In the genomic region with DNA sequence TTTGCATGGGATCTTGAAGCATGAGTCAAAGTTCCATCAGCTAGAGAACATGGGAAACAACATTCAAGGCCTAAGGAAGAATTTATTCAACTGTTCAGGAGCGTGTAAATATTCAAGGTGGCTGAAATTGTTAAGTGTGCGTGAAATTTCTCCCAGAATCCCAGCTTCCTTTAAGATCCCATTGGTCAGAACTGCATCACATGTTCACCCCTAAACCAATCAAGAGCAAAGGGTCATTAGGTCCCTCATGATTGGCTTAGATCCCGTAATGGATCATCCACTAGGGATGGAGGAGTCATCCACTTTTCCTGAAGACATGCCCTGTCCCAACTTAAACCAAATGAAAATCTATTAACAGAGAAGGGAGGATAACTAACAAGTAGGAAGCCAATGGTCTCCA, we compare ENCODE assay signal across 28 cellular contexts.
"Had no signal": no experiment of that assay in that cellular context is flagged by ENCODE, and none has a peak within 500 bp of the region (broad histone marks: within the 10 kb centered on the region; RNA-seq: fewer than 3 reads in every experiment).

No MANE protein-coding gene starts in this region.

- H3K36me3 ChIP-seq: colonic mucosa, esophagus muscularis mucosa, esophagus squamous epithelium, gastrocnemius medialis, gastroesophageal sphincter, heart left ventricle, heart right ventricle had no signal

- DNase-seq: colonic mucosa; cortex of kidney; dermis blood vessel endothelial cell; dorsolateral prefrontal cortex; effector CD4-positive, alpha-beta T cell; effector CD8-positive, alpha-beta T cell; effector memory CD4-positive, alpha-beta T cell; effector memory CD8-positive, alpha-beta T cell; endodermal cell; erythroblast; esophagus squamous epithelium; foreskin fibroblast; foreskin keratinocyte; foreskin melanocyte; gastrocnemius medialis; glutamatergic neuron; head of caudate nucleus; heart left ventricle; heart right ventricle had no signal

- H3K4me1 ChIP-seq: colonic mucosa, esophagus muscularis mucosa, esophagus squamous epithelium, foreskin keratinocyte, gastrocnemius medialis, gastroesophageal sphincter, heart left ventricle, heart right ventricle had no signal

- H3K4me3 ChIP-seq: colonic mucosa, coronary artery, dorsolateral prefrontal cortex, esophagus muscularis mucosa, esophagus squamous epithelium, gastrocnemius medialis, gastroesophageal sphincter, heart left ventricle, heart right ventricle had no signal

- H3K27me3 ChIP-seq: colonic mucosa, esophagus muscularis mucosa, esophagus squamous epithelium, foreskin keratinocyte, gastrocnemius medialis, gastroesophageal sphincter, heart left ventricle had no signal

- H3K9me3 ChIP-seq: colonic mucosa, esophagus muscularis mucosa, esophagus squamous epithelium, gastrocnemius medialis had no signal

- H3K27ac ChIP-seq: colonic mucosa, coronary artery, dorsolateral prefrontal cortex, epithelial cell of prostate, esophagus muscularis mucosa, esophagus squamous epithelium, foreskin keratinocyte, gastrocnemius medialis, gastroesophageal sphincter, heart left ventricle, heart right ventricle had no signal

- ATAC-seq: effector memory CD8-positive, alpha-beta T cell; esophagus mucosa; foreskin keratinocyte; gastrocnemius medialis; gastroesophageal sphincter; heart left ventricle; heart right ventricle had no signal

- FAIRE-seq: colon, endometrium, endothelial cell of umbilical vein, frontal cortex had no signal
